In genomic region chr3:127454968-127455367, GRCh38 we compare ENCODE assay signal across 11 cellular contexts.
DNase-seq lines count a peak whose midpoint lies in the region; ATAC-seq and TF ChIP-seq lines count a peak whose summit lies in the region.
"Had no signal": no experiment of that assay in that cellular context is flagged by ENCODE, and none has a peak within 500 bp of the region (broad histone marks: within the 10 kb centered on the region; RNA-seq: fewer than 3 reads in every experiment).

No MANE protein-coding gene starts in this region.

- TF ChIP-seq CTCF in GM23338 (conservative IDR thresholded peaks at IDR 0.05; ENCODE audit: low read depth in 2 of 2) (no peak), hepatocyte (IDR thresholded peaks at IDR 0.05; ENCODE audit: poor library complexity) (no peak)

- peaks cover 46% of the 10 kb centered on the region for H3K27me3 Mint-ChIP-seq in GM23338 (ENCODE audit: insufficient read depth, low read depth, poor library complexity)

- intact Hi-C loops in posterior vena cava (cut with DNase I), result loop anchor here (5.0 kb wide), 4 partner anchors 453 to 778 kb away; partner anchors contain the start of gene PLXNA1 (in 1 of the 2)

- H2AFZ ChIP-seq in GM23338 (peak overlapping the region; percentile 99), hepatocyte (no peak overlapping the region)

- ATAC-seq in GM23338, result no peak
- no peak for ATAC-seq in HG03135 (IDR thresholded peaks at IDR 0.05; ENCODE audit: unreplicated experiment)
- no peak for ATAC-seq in HG02623 (IDR thresholded peaks at IDR 0.05; ENCODE audit: unreplicated experiment)

- no peak overlapping the region for H3K27ac ChIP-seq in GM23338 (ENCODE audit: low read depth)
- H3K27ac ChIP-seq in hepatocyte, result no peak overlapping the region
- H3K27ac ChIP-seq: ovary, thoracic aorta had no signal

- H4K20me1 ChIP-seq in GM23338 (replicated peaks; ENCODE audit: insufficient read depth), result no peaks in the 10 kb centered on the region; the same call in 1 of the 2 replicates
- H4K20me1 ChIP-seq in hepatocyte (ENCODE audit: insufficient read depth, poor library complexity, severe bottlenecking), result no peaks in the 10 kb centered on the region

- H3K36me3 ChIP-seq in GM23338 (ENCODE audit: insufficient read depth) (no peaks in the 10 kb centered on the region), NT2/D1 (ENCODE audit: insufficient read depth, insufficient read length, low read length) (no peaks in the 10 kb centered on the region), hepatocyte (replicated peaks; ENCODE audit: insufficient read depth, low read depth) (no peaks in the 10 kb centered on the region)
- H3K36me3 ChIP-seq: ovary, thoracic aorta had no signal

- no peaks in the 10 kb centered on the region for H3F3A ChIP-seq in GM23338 (replicated peaks; ENCODE audit: low read depth)

- WGBS in hepatocyte (ENCODE audit: low lambda C conversion rate, missing lambda C conversion rate), result 85% methylated on average over 8 of the region's 8 CpGs

- no peaks in the 10 kb centered on the region for H3K9me2 ChIP-seq in GM23338 (ENCODE audit: insufficient read depth)
- H3K9me2 ChIP-seq in hepatocyte (replicated peaks; ENCODE audit: insufficient read depth), result no peaks in the 10 kb centered on the region

- H3K79me2 ChIP-seq in GM23338 (replicated peaks; ENCODE audit: insufficient read depth) (no peaks in the 10 kb centered on the region), hepatocyte (no peaks in the 10 kb centered on the region)

- H3K9me3 ChIP-seq in NT2/D1 (ENCODE audit: insufficient read depth, low read length) (no peaks in the 10 kb centered on the region), hepatocyte (ENCODE audit: low read depth) (no peaks in the 10 kb centered on the region)
- H3K9me3 ChIP-seq: ovary, thoracic aorta had no signal

- no peak for DNase-seq in GM23338 (ENCODE audit: low spot score)
- no peak for DNase-seq in NT2/D1 (ENCODE audit: low read depth, low spot score)
- no peak for DNase-seq in hepatocyte (ENCODE audit: low spot score)
- DNase-seq in posterior vena cava (ENCODE audit: low spot score), result peak; percentile 51
- no peak for DNase-seq in NCI-H446 (lab: John Stamatoyannopoulos, UW)
- DNase-seq in NCI-H524 treated with DMSO at 0.1 percent for 48 hours (lab: John Stamatoyannopoulos, UW), result no peak

- no peaks in the 10 kb centered on the region for H3K9me3 Mint-ChIP-seq in GM23338
- H3K9me3 Mint-ChIP-seq: activated T-helper 2 cell treated with anti-CD3 and anti-CD28 coated beads, Interferon-gamma antibody, Interleukin-2, Interleukin-4, amounts not matched to agents 10 μg/mL and 5 μg/mL and 100 μg/mL, durations not matched to agents 14 hours and 24 hours and 36 hours had no signal

- peaks cover 43% of the 10 kb centered on the region for H3K27me3 ChIP-seq in GM23338 (ENCODE audit: insufficient read depth)
- H3K27me3 ChIP-seq in NT2/D1 (ENCODE audit: insufficient read depth, insufficient read length), result peaks cover 57% of the 10 kb centered on the region
- peaks cover 81% of the 10 kb centered on the region for H3K27me3 ChIP-seq in hepatocyte
- H3K27me3 ChIP-seq: ovary had no signal

- peaks cover 11% of the 10 kb centered on the region for H3K4me1 Mint-ChIP-seq in GM23338

- H3K4me1 ChIP-seq in GM23338 (ENCODE audit: insufficient read depth), result peaks cover 13% of the 10 kb centered on the region
- peaks cover 18% of the 10 kb centered on the region for H3K4me1 ChIP-seq in NT2/D1 (ENCODE audit: insufficient read depth, insufficient read length)
- H3K4me1 ChIP-seq in hepatocyte (ENCODE audit: insufficient read depth), result peaks cover 7% of the 10 kb centered on the region

- no peaks in the 10 kb centered on the region; the same call in 2 of the 3 replicates for H3K36me3 Mint-ChIP-seq in GM23338 (ENCODE audit: low read depth)

- peak overlapping the region; percentile 83 for H3K4me2 ChIP-seq in GM23338
- peak overlapping the region; percentile 79 for H3K4me2 ChIP-seq in hepatocyte

- no peak overlapping the region for H3K27ac Mint-ChIP-seq in GM23338
- H3K27ac Mint-ChIP-seq: activated T-helper 2 cell treated with anti-CD3 and anti-CD28 coated beads, Interferon-gamma antibody, Interleukin-2, Interleukin-4, amounts not matched to agents 10 μg/mL and 5 μg/mL and 100 μg/mL, durations not matched to agents 14 hours and 24 hours and 36 hours had no signal

- peak overlapping the region; percentile 51 for H3K4me3 Mint-ChIP-seq in GM23338

- H3K4me3 ChIP-seq in GM23338 (peak overlapping the region; percentile 87), NT2/D1 (ENCODE audit: insufficient read length, low read depth) (peak overlapping the region; percentile 29), hepatocyte (no peak overlapping the region)
- H3K4me3 ChIP-seq: ovary had no signal

- H3K9ac ChIP-seq in NT2/D1 (ENCODE audit: insufficient read length, low read depth), result peak overlapping the region; percentile 68

TF ChIP-seq in GM23338, 12 proteins besides CTCF, POLR2A, EP300 and RAD21:
- no peak for TF ChIP-seq NANOG (IDR thresholded peaks at IDR 0.05; ENCODE audit: borderline replicate concordance)
- no peak for TF ChIP-seq EZH2 (IDR thresholded peaks at IDR 0.05; ENCODE audit: low read depth, unreplicated experiment)
- no peak for TF ChIP-seq ZNF331 (CRISPR knock-in tag; IDR thresholded peaks at IDR 0.05; ENCODE audit: low read depth)
- no peak for TF ChIP-seq ZNF114 (CRISPR knock-in tag; IDR thresholded peaks at IDR 0.05)
- TF ChIP-seq POLR2AphosphoS5 (IDR thresholded peaks at IDR 0.05; ENCODE audit: low read depth), result no peak
- TF ChIP-seq STAT1 (IDR thresholded peaks at IDR 0.05; ENCODE audit: unreplicated experiment), result no peak
- TF ChIP-seq ZNF462 (CRISPR knock-in tag; IDR thresholded peaks at IDR 0.05), result no peak
